Comparison of ENCODE assay signal across 8 cellular contexts in the genomic region with DNA sequence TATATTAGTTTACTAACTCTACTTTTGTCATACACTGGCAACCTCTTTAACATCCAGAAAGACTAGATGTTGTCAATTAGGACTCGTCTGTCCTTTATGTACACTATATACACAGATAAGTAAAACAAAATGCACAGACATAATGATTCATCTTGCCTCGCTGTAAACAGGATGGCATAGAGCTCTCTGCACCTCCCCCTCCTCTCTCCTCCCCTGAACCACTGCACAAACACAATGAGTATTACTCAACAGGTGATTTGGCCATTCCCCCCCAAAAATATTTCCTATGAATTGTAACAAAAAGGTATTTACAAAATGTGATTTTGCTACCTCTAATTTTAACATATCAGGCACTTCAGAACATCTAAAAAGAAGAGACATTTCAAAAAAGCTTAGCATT.
DNase-seq lines count a peak whose midpoint lies in the region; ATAC-seq and TF ChIP-seq lines count a peak whose summit lies in the region.
"Not testable (repeated sequence)": the region's sequence is repeated elsewhere in the genome, so short reads cannot be mapped to it uniquely, and the experiment has no call there.

No MANE protein-coding gene starts in this region.

- peaks cover 34% of the 10 kb centered on the region for H3K4me1 Mint-ChIP-seq in activated CD4-positive, alpha-beta T cell treated with anti-CD3 and anti-CD28 coated beads for 36 hours
- H3K4me1 Mint-ChIP-seq in brain: peaks cover 51% of the 10 kb centered on the region
- H3K4me1 Mint-ChIP-seq in memory B cell: peaks cover 33% of the 10 kb centered on the region

- not testable (repeated sequence) for H3K9me3 ChIP-seq in DND-41 (ENCODE audit: insufficient read depth, low read length, severe bottlenecking); MG63; prostate gland; upper lobe of left lung

- H3K9me3 Mint-ChIP-seq in activated CD4-positive, alpha-beta T cell treated with anti-CD3 and anti-CD28 coated beads for 36 hours (ENCODE audit: low read depth); brain; memory B cell: not testable (repeated sequence)

- peak overlapping the region; percentile 95 for H3K9ac ChIP-seq in DND-41 (ENCODE audit: low read depth, low read length)

- not testable (repeated sequence) for H2AFZ ChIP-seq in DND-41 (ENCODE audit: low read depth, low read length)

- not testable (repeated sequence) for ATAC-seq in DND-41 (ENCODE audit: insufficient read depth, low read depth); activated CD4-positive, alpha-beta T cell treated with anti-CD3 and anti-CD28 coated beads for 36 hours; memory B cell (ENCODE audit: low read depth); upper lobe of left lung (ENCODE audit: low FRiP score in 2 of 2)

- POLR2A ChIA-PET in activated CD4-positive, alpha-beta T cell treated with anti-CD3 and anti-CD28 coated beads for 36 hours (lab: Charles Lee): not testable (repeated sequence)

- H3K36me3 Mint-ChIP-seq in activated CD4-positive, alpha-beta T cell treated with anti-CD3 and anti-CD28 coated beads for 36 hours (ENCODE audit: low read depth): peaks cover 38% of the 10 kb centered on the region
- H3K36me3 Mint-ChIP-seq in brain: peaks cover 37% of the 10 kb centered on the region
- H3K36me3 Mint-ChIP-seq in memory B cell: not testable (repeated sequence)

- H3K27me3 Mint-ChIP-seq in activated CD4-positive, alpha-beta T cell treated with anti-CD3 and anti-CD28 coated beads for 36 hours; memory B cell: not testable (repeated sequence)
- peaks cover 13% of the 10 kb centered on the region for H3K27me3 Mint-ChIP-seq in brain

- TF ChIP-seq POLR2A in prostate gland (IDR thresholded peaks at IDR 0.05); upper lobe of left lung (IDR thresholded peaks at IDR 0.05): not testable (repeated sequence)

- not testable (repeated sequence) for TF ChIP-seq EP300 in upper lobe of left lung (IDR thresholded peaks at IDR 0.05)

- not testable (repeated sequence) for H3K27me3 ChIP-seq in DND-41 (ENCODE audit: insufficient read depth, low read length, poor library complexity); MG63; prostate gland (replicated peaks; ENCODE audit: insufficient read depth); upper lobe of left lung

- CTCF ChIA-PET in activated CD4-positive, alpha-beta T cell treated with anti-CD3 and anti-CD28 coated beads for 36 hours (lab: Charles Lee): not testable (repeated sequence)

- H4K20me1 ChIP-seq in DND-41 (ENCODE audit: insufficient read depth, low read length): peaks cover 46% of the 10 kb centered on the region

- peaks cover 52% of the 10 kb centered on the region for H3K79me2 ChIP-seq in DND-41 (ENCODE audit: insufficient read depth, low read length)

- WGBS in prostate gland: 2% methylated on average over 2 of the region's 2 CpGs
- WGBS in upper lobe of left lung, 2 donors: 0 to 6% methylated on average over 2 of the region's 2 CpGs

- intact Hi-C loops in activated CD4-positive, alpha-beta T cell treated with anti-CD3 and anti-CD28 coated beads for 36 hours (cut with DNase I, micrococcal nuclease); prostate gland (cut with DNase I): not testable (repeated sequence)

- not testable (repeated sequence) for H3K27ac ChIP-seq in DND-41 (ENCODE audit: low read length)
- H3K27ac ChIP-seq in prostate gland (peak overlapping the region in 1 of 2 donors; percentile 97), upper lobe of left lung (peak overlapping the region in 2 of 4 donors; percentile 100)

- not testable (repeated sequence) for DNase-seq in DND-41; MG63; activated CD4-positive, alpha-beta T cell treated with anti-CD3 and anti-CD28 coated beads for 36 hours; memory B cell (ENCODE audit: low spot score in 2 of 2); prostate gland (ENCODE audit: low spot score); upper lobe of left lung
- DNase-seq in fibroblast of mammary gland (ENCODE audit: low read depth): peak; percentile 15

- H3K4me3 Mint-ChIP-seq in activated CD4-positive, alpha-beta T cell treated with anti-CD3 and anti-CD28 coated beads for 36 hours: peak overlapping the region; percentile 96
- H3K4me3 Mint-ChIP-seq in brain (peak overlapping the region; percentile 92 to 99 (median 96)), memory B cell (peak overlapping the region; percentile 88)

- peaks cover 22% of the 10 kb centered on the region for H3K36me3 ChIP-seq in DND-41 (ENCODE audit: insufficient read depth, low read length)
- H3K36me3 ChIP-seq in MG63: peaks cover 46% of the 10 kb centered on the region
- H3K36me3 ChIP-seq in prostate gland: not testable (repeated sequence)
- H3K36me3 ChIP-seq in upper lobe of left lung: peaks cover 0 to 14% (median 2%) of the 10 kb centered on the region in 4 donors

- H3K4me3 ChIP-seq in DND-41 (ENCODE audit: low read depth in 1 of 2, low read length in 2 of 2) (peak overlapping the region; percentile 18 to 74; a peak in 3 of 4 replicates), MG63 (peak overlapping the region; percentile 96), fibroblast of mammary gland (ENCODE audit: control insufficient read depth, low read depth, low read length) (peak overlapping the region; percentile 43), prostate gland (peak overlapping the region; percentile 91 to 99), upper lobe of left lung (peak overlapping the region in 3 of 4 donors; percentile 72 to 98 (median 97))

- peak overlapping the region; percentile 62 for H3K4me2 ChIP-seq in DND-41 (ENCODE audit: insufficient read depth, low read length)

- H3K27ac Mint-ChIP-seq in activated CD4-positive, alpha-beta T cell treated with anti-CD3 and anti-CD28 coated beads for 36 hours: peak overlapping the region; percentile 91
- H3K27ac Mint-ChIP-seq in brain (peak overlapping the region; percentile 80 to 95 (median 93)), memory B cell (peak overlapping the region; percentile 86)

- H3K4me1 ChIP-seq in DND-41 (ENCODE audit: insufficient read depth, low read length): peaks cover 26% of the 10 kb centered on the region
- H3K4me1 ChIP-seq in prostate gland (replicated peaks): not testable (repeated sequence)
- H3K4me1 ChIP-seq in upper lobe of left lung: peaks cover 18 to 42% (median 23%) of the 10 kb centered on the region in 4 donors

- not testable (repeated sequence) for TF ChIP-seq CTCF in DND-41 (IDR thresholded peaks at IDR 0.05; ENCODE audit: borderline replicate concordance, extremely low read depth, low read length, poor library complexity, severe bottlenecking); brain (conservative IDR thresholded peaks at IDR 0.05); fibroblast of mammary gland (conservative IDR thresholded peaks at IDR 0.05; ENCODE audit: control insufficient read depth, insufficient read depth, low read depth, low read length); prostate gland (IDR thresholded peaks at IDR 0.05); upper lobe of left lung (IDR thresholded peaks at IDR 0.05)

Comparison
In these comparisons a context has a peak if more than half of its experiments do, and no peak if none do; other contexts are left out.
1. H3K4me3 ChIP-seq: peak in every context shown above with its lines; median percentile 97 in upper lobe of left lung; 96 in MG63; 95 in prostate gland; 46 in DND-41; 43 in fibroblast of mammary gland.